ENCODE assay signal across 17 cellular contexts in genomic region chr15:50736823-50737222, GRCh38. TPM values are rescaled to one million over a fixed set of nuclear protein-coding genes. Genes with fewer than 3 reads are reported as not detected.
A peak's percentile ranks its signal among the peaks of the same experiment; 100 is the strongest.
DNase-seq lines count a peak whose midpoint lies in the region; ATAC-seq and TF ChIP-seq lines count a peak whose summit lies in the region.
"Had no signal": no experiment of that assay in that cellular context is flagged by ENCODE, and none has a peak within 500 bp of the region (broad histone marks: within the 10 kb centered on the region; RNA-seq: fewer than 3 reads in every experiment).

No MANE protein-coding gene starts in this region.

- H3K56ac ChIP-seq in mesendoderm (ENCODE audit: low read length), result no peak overlapping the region

- H3K79me2 ChIP-seq in mesendoderm (ENCODE audit: control insufficient read depth, insufficient read depth, low read length), result no peaks in the 10 kb centered on the region

- H2BK5ac ChIP-seq in mesendoderm (ENCODE audit: low read length), result no peak overlapping the region

- no peak overlapping the region for H4K8ac ChIP-seq in mesendoderm (ENCODE audit: low read depth, low read length)

- no peak overlapping the region for H3K4ac ChIP-seq in mesendoderm (ENCODE audit: low read depth, low read length)

- ATAC-seq in HG02970 (IDR thresholded peaks at IDR 0.05; ENCODE audit: low FRiP score, unreplicated experiment), result no peak
- ATAC-seq in activated naive CD8-positive, alpha-beta T cell treated with anti-CD3 and anti-CD28 coated beads, Interleukin-2, amount 50 U/mL, for 24 hours, result no peak

- H2AK5ac ChIP-seq in mesendoderm (ENCODE audit: low read length), result no peak overlapping the region

- H3K4me1 ChIP-seq in endodermal cell (ENCODE audit: control insufficient read depth, insufficient read depth, low read length) (no peaks in the 10 kb centered on the region), mesendoderm (ENCODE audit: control insufficient read depth, low read depth, low read length) (no peaks in the 10 kb centered on the region)

- POLR2A ChIA-PET in activated CD4-positive, alpha-beta T cell treated with anti-CD3 and anti-CD28 coated beads, Interleukin-2, amount 10 ng/mL, durations not matched to agents 7 days and 5 days (lab: Charles Lee), result no interaction called here

- H3K9ac ChIP-seq in endodermal cell (ENCODE audit: extremely low read depth, low read length, poor library complexity, severe bottlenecking), result no peak overlapping the region
- no peak overlapping the region for H3K9ac ChIP-seq in mesendoderm (ENCODE audit: low read length)

- H3K18ac ChIP-seq in mesendoderm (ENCODE audit: low read length), result no peak overlapping the region

- H3K36me3 ChIP-seq in endodermal cell (ENCODE audit: control insufficient read depth, insufficient read depth, low read length) (peaks cover 69% of the 10 kb centered on the region), mesendoderm (ENCODE audit: control insufficient read depth, insufficient read depth, low read length) (no peaks in the 10 kb centered on the region)

- H3K4me2 ChIP-seq in mesendoderm (ENCODE audit: low read length), result no peak overlapping the region

- no peak overlapping the region for H3K23ac ChIP-seq in mesendoderm (ENCODE audit: low read length)

- H3K9me3 Mint-ChIP-seq in chondrocyte (ENCODE audit: low read depth), result peaks cover 3% of the 10 kb centered on the region
- no peaks in the 10 kb centered on the region for H3K9me3 Mint-ChIP-seq in endodermal cell
- no peaks in the 10 kb centered on the region for H3K9me3 Mint-ChIP-seq in progenitor cell of endocrine pancreas (ENCODE audit: low read depth)
- no peaks in the 10 kb centered on the region for H3K9me3 Mint-ChIP-seq in activated CD4-positive, alpha-beta T cell treated with anti-CD3 and anti-CD28 coated beads, Interleukin-2, amount 10 ng/mL, durations not matched to agents 7 days and 5 days
- no peaks in the 10 kb centered on the region for H3K9me3 Mint-ChIP-seq in activated naive CD8-positive, alpha-beta T cell treated with anti-CD3 and anti-CD28 coated beads, Interleukin-2, amount 50 U/mL, for 24 hours

- no peaks in the 10 kb centered on the region for H3K9me3 ChIP-seq in endodermal cell (ENCODE audit: control insufficient read depth, low read length)

- H2BK120ac ChIP-seq in mesendoderm (ENCODE audit: low read depth, low read length), result no peak overlapping the region

- H3K27me3 Mint-ChIP-seq in chondrocyte (ENCODE audit: low read depth) (no peaks in the 10 kb centered on the region), endodermal cell (ENCODE audit: insufficient read depth) (no peaks in the 10 kb centered on the region), progenitor cell of endocrine pancreas (no peaks in the 10 kb centered on the region)
- no peaks in the 10 kb centered on the region for H3K27me3 Mint-ChIP-seq in activated CD4-positive, alpha-beta T cell treated with anti-CD3 and anti-CD28 coated beads, Interleukin-2, amount 10 ng/mL, durations not matched to agents 7 days and 5 days
- no peaks in the 10 kb centered on the region for H3K27me3 Mint-ChIP-seq in activated naive CD8-positive, alpha-beta T cell treated with anti-CD3 and anti-CD28 coated beads, Interleukin-2, amount 50 U/mL, for 24 hours
- H3K27me3 Mint-ChIP-seq: CD4-positive, alpha-beta memory T cell had no signal

- no peaks in the 10 kb centered on the region for H3K79me1 ChIP-seq in mesendoderm (ENCODE audit: low read length)

- H3K36me3 Mint-ChIP-seq in chondrocyte (ENCODE audit: low read depth) (peaks cover 23% of the 10 kb centered on the region), endodermal cell (ENCODE audit: low read depth) (peaks cover 49% of the 10 kb centered on the region), progenitor cell of endocrine pancreas (ENCODE audit: insufficient read depth) (peaks cover 22% of the 10 kb centered on the region)
- H3K36me3 Mint-ChIP-seq in activated CD4-positive, alpha-beta T cell treated with anti-CD3 and anti-CD28 coated beads, Interleukin-2, amount 10 ng/mL, durations not matched to agents 7 days and 5 days (ENCODE audit: low read depth), result peaks cover 43% of the 10 kb centered on the region
- peaks cover 40% of the 10 kb centered on the region for H3K36me3 Mint-ChIP-seq in activated naive CD8-positive, alpha-beta T cell treated with anti-CD3 and anti-CD28 coated beads, Interleukin-2, amount 50 U/mL, for 24 hours (ENCODE audit: low read depth)

- H3K27ac Mint-ChIP-seq in chondrocyte (ENCODE audit: unreplicated experiment), result peak overlapping the region; percentile 11
- H3K27ac Mint-ChIP-seq in endodermal cell, result peak overlapping the region; percentile 58
- H3K27ac Mint-ChIP-seq in progenitor cell of endocrine pancreas, result peak overlapping the region; percentile 33
- no peak overlapping the region for H3K27ac Mint-ChIP-seq in activated CD4-positive, alpha-beta T cell treated with anti-CD3 and anti-CD28 coated beads, Interleukin-2, amount 10 ng/mL, durations not matched to agents 7 days and 5 days
- no peak overlapping the region for H3K27ac Mint-ChIP-seq in activated naive CD8-positive, alpha-beta T cell treated with anti-CD3 and anti-CD28 coated beads, Interleukin-2, amount 50 U/mL, for 24 hours
- H3K27ac Mint-ChIP-seq: CD4-positive, alpha-beta memory T cell had no signal

- H3K27me3 ChIP-seq in endodermal cell (ENCODE audit: control insufficient read depth, insufficient read depth, low read length, poor library complexity, severe bottlenecking) (no peaks in the 10 kb centered on the region), mesendoderm (ENCODE audit: insufficient read depth, low read length, poor library complexity) (no peaks in the 10 kb centered on the region)

- H3K4me1 Mint-ChIP-seq in chondrocyte (ENCODE audit: low read depth), result no peaks in the 10 kb centered on the region
- no peaks in the 10 kb centered on the region for H3K4me1 Mint-ChIP-seq in endodermal cell
- H3K4me1 Mint-ChIP-seq in progenitor cell of endocrine pancreas (ENCODE audit: low read depth), result no peaks in the 10 kb centered on the region
- H3K4me1 Mint-ChIP-seq in activated CD4-positive, alpha-beta T cell treated with anti-CD3 and anti-CD28 coated beads, Interleukin-2, amount 10 ng/mL, durations not matched to agents 7 days and 5 days, result no peaks in the 10 kb centered on the region
- no peaks in the 10 kb centered on the region for H3K4me1 Mint-ChIP-seq in activated naive CD8-positive, alpha-beta T cell treated with anti-CD3 and anti-CD28 coated beads, Interleukin-2, amount 50 U/mL, for 24 hours
- H3K4me1 Mint-ChIP-seq: CD4-positive, alpha-beta memory T cell had no signal

- TF ChIP-seq CTCF in chondrocyte (IDR thresholded peaks at IDR 0.05) (no peak), endodermal cell (conservative IDR thresholded peaks at IDR 0.05) (no peak), progenitor cell of endocrine pancreas (IDR thresholded peaks at IDR 0.05; ENCODE audit: unreplicated experiment) (no peak)

- CTCF ChIA-PET in activated CD4-positive, alpha-beta T cell treated with anti-CD3 and anti-CD28 coated beads, Interleukin-2, amount 10 ng/mL, durations not matched to agents 7 days and 5 days (lab: Charles Lee), result no interaction called here

- no peak overlapping the region for H3K4me3 Mint-ChIP-seq in chondrocyte (ENCODE audit: unreplicated experiment)
- no peak overlapping the region for H3K4me3 Mint-ChIP-seq in endodermal cell
- no peak overlapping the region for H3K4me3 Mint-ChIP-seq in progenitor cell of endocrine pancreas (ENCODE audit: low read depth)
- no peak overlapping the region for H3K4me3 Mint-ChIP-seq in activated CD4-positive, alpha-beta T cell treated with anti-CD3 and anti-CD28 coated beads, Interleukin-2, amount 10 ng/mL, durations not matched to agents 7 days and 5 days
- H3K4me3 Mint-ChIP-seq in activated naive CD8-positive, alpha-beta T cell treated with anti-CD3 and anti-CD28 coated beads, Interleukin-2, amount 50 U/mL, for 24 hours, result no peak overlapping the region
- H3K4me3 Mint-ChIP-seq: CD4-positive, alpha-beta memory T cell had no signal

- H4K5ac ChIP-seq in mesendoderm (ENCODE audit: low read length), result no peak overlapping the region

- H3K27ac ChIP-seq in endodermal cell (ENCODE audit: low read depth, low read length) (no peak overlapping the region), mesendoderm (ENCODE audit: low read depth, low read length) (no peak overlapping the region)

- WGBS in endodermal cell (ENCODE audit: insufficient coverage in 1 of 2, insufficient read length in 1 of 2), 2 experiments, result 86 to 93% methylated on average over 7 to 8 of the region's 8 CpGs
- WGBS in mesendoderm (ENCODE audit: extremely low coverage, insufficient coverage, low lambda C conversion rate), result no CpG with 5 or more reads among the region's 8 CpGs

- H2BK15ac ChIP-seq in mesendoderm (replicated peaks; ENCODE audit: low read depth), result no peak overlapping the region

- H3K4me3 ChIP-seq in endodermal cell (ENCODE audit: low read length) (no peak overlapping the region), mesendoderm (ENCODE audit: low read length) (no peak overlapping the region)

- no peak for DNase-seq in chondrocyte (ENCODE audit: low spot score)
- no peak for DNase-seq in endodermal cell
- peak; percentile 2 for DNase-seq in mesendoderm
- no peak for DNase-seq in progenitor cell of endocrine pancreas (ENCODE audit: low spot score, unreplicated experiment)
- no peak for DNase-seq in activated CD4-positive, alpha-beta T cell treated with anti-CD3 and anti-CD28 coated beads, Interleukin-2, amount 10 ng/mL, durations not matched to agents 7 days and 5 days
- no peak for DNase-seq in activated naive CD8-positive, alpha-beta T cell treated with anti-CD3 and anti-CD28 coated beads, Interleukin-2, amount 50 U/mL, for 24 hours
- DNase-seq: C1 segment of cervical spinal cord; Calu3; CD4-positive, alpha-beta memory T cell; COR-L47; DMS53; DMS79 treated with DMSO at 0.1 percent for 48 hours; GF-D8; GOT3; H7; HCEC 1CT had no signal

RNA-seq across cellular contexts. Expression of gene SPPL2A, which starts 28.7 kb away (rescaled TPM):
- total RNA-seq in chondrocyte (97.7 to 115 TPM (median 109 TPM) in 3 replicates), endodermal cell (10 to 100 TPM; 62.4 to 78.7 TPM), progenitor cell of endocrine pancreas (66.7 and 73.8 TPM in 2 replicates)
- 22.5 TPM for polyA plus RNA-seq in endodermal cell (2013, experiment 1 of 2)
- 23.8 TPM for polyA plus RNA-seq in endodermal cell (2013, experiment 2 of 2)
- polyA plus RNA-seq in mesendoderm (2013, experiment 1 of 2), result 29.6 TPM
- polyA plus RNA-seq in mesendoderm (2013, experiment 2 of 2), result 28.2 TPM
- 10 to 100 TPM; 80.0 to 85.2 TPM for total RNA-seq in activated CD4-positive, alpha-beta T cell treated with anti-CD3 and anti-CD28 coated beads, Interleukin-2, amount 10 ng/mL, durations not matched to agents 7 days and 5 days

RNA-seq across cellular contexts. Expression of gene TRPM7, which starts 50.2 kb away (rescaled TPM):
- total RNA-seq in chondrocyte, result 34.5 to 41.6 TPM (median 35.8 TPM) in 3 replicates
- 10 to 100 TPM; 42.7 to 46.4 TPM for total RNA-seq in endodermal cell
- polyA plus RNA-seq in endodermal cell (2013, experiment 1 of 2), result 19.6 TPM
- polyA plus RNA-seq in endodermal cell (2013, experiment 2 of 2), result 16.8 TPM
- 12.5 TPM for polyA plus RNA-seq in mesendoderm (2013, experiment 1 of 2)
- polyA plus RNA-seq in mesendoderm (2013, experiment 2 of 2), result 12.1 TPM
- 39.8 and 41.0 TPM in 2 replicates for total RNA-seq in progenitor cell of endocrine pancreas
- 10 to 100 TPM; 39.6 to 44.2 TPM for total RNA-seq in activated CD4-positive, alpha-beta T cell treated with anti-CD3 and anti-CD28 coated beads, Interleukin-2, amount 10 ng/mL, durations not matched to agents 7 days and 5 days

Comparison
In these comparisons a context has a peak if more than half of its experiments do, and no peak if none do; other contexts are left out.
1. H3K27ac Mint-ChIP-seq: peak in chondrocyte (single experiment), endodermal cell (single experiment) and progenitor cell of endocrine pancreas (single experiment); none in activated CD4-positive, alpha-beta T cell treated with anti-CD3 and anti-CD28 coated beads, Interleukin-2, amount 10 ng/mL, durations not matched to agents 7 days and 5 days (single experiment) and activated naive CD8-positive, alpha-beta T cell treated with anti-CD3 and anti-CD28 coated beads, Interleukin-2, amount 50 U/mL, for 24 hours (single experiment).